1 cellular context compared by ENCODE assay signal in genomic region chr2:134234535-134234934, GRCh38.
TF ChIP-seq lines count a peak whose summit lies in the region.

No MANE protein-coding gene starts in this region.

TF ChIP-seq in GM12878, 131 proteins besides CTCF, POLR2A, EP300 and RAD21 (continued from another document):
- TF ChIP-seq CEBPZ (IDR thresholded peaks at IDR 0.05; ENCODE audit: low read depth, low read length) (no peak), RUNX3 (IDR thresholded peaks at IDR 0.05; ENCODE audit: low read length) (no peak)
